In the genomic region with DNA sequence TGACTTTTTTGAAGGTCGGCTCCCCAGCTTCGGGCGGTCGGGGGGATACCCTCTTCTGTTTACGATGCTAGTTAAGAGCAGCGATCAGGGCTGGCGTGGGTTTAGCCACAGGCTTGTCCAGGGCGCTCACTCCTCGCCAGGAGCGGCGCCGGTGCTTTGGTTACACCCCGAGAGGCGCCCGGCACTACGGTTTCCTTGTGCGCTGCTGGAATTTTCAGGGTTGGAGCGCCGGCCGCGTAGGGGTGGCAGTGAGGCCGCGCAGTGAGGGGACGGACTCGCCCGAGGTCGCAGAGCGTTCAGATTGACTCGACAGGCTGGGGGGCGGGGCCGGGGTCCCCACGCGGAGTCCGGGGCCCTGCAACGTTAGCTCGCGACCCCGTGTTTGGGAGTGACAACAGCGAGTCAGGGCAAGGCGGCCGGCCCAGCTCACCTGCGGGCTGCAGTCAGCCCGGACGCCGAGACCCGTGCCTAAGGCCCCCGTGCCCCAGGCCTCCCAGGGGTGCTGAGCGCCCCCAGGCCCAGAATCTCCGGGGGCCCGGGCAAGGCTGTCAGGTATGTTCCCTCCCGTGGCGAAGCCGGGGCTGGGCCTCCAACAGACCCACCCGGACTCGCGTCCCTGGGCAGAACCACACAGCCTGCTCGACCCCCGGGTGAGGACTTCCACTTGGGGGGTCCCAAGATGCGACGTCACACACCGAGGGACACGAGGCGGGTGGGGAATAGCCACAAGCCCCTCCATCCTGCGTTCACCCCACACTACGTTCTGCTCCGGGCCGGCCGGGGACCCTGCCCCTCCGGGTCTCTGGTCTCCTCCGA, we compare ENCODE assay signal across 1 cellular context.
TF ChIP-seq lines count a peak whose summit lies in the region.

No MANE protein-coding gene starts in this region.

TF ChIP-seq in HepG2, 621 proteins besides CTCF, POLR2A, EP300 and RAD21 (continued from another document and continues in another):
- TF ChIP-seq PRPF4 (IDR thresholded peaks at IDR 0.05; ENCODE audit: low read depth, low read length, poor library complexity, severe bottlenecking): no peak
- no peak for TF ChIP-seq CHD2 (IDR thresholded peaks at IDR 0.05; ENCODE audit: low read depth, low read length)
- TF ChIP-seq PCBP2 (optimal IDR thresholded peaks at IDR 0.05; ENCODE audit: low read depth, low read length, poor library complexity, severe bottlenecking): no peak
- TF ChIP-seq ZNF746 (CRISPR knock-in tag; IDR thresholded peaks at IDR 0.05): no peak
- TF ChIP-seq, protein P1, sequence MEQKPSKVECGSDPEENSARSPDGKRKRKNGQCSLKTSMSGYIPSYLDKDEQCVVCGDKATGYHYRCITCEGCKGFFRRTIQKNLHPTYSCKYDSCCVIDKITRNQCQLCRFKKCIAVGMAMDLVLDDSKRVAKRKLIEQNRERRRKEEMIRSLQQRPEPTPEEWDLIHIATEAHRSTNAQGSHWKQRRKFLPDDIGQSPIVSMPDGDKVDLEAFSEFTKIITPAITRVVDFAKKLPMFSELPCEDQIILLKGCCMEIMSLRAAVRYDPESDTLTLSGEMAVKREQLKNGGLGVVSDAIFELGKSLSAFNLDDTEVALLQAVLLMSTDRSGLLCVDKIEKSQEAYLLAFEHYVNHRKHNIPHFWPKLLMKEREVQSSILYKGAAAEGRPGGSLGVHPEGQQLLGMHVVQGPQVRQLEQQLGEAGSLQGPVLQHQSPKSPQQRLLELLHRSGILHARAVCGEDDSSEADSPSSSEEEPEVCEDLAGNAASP (CRISPR knock-in tag; IDR thresholded peaks at IDR 0.05; ENCODE audit: borderline replicate concordance): no peak
- no peak for TF ChIP-seq ZNF34 (CRISPR knock-in tag; IDR thresholded peaks at IDR 0.05; ENCODE audit: borderline replicate concordance)
- no peak for TF ChIP-seq RARG (CRISPR knock-in tag; IDR thresholded peaks at IDR 0.05; ENCODE audit: low read depth)
- no peak for TF ChIP-seq POLR2G (IDR thresholded peaks at IDR 0.05; ENCODE audit: low read depth, low read length)
- peak; percentile 61; the same call in 1 of the 2 replicates for TF ChIP-seq ZBTB8A (CRISPR knock-in tag; IDR thresholded peaks at IDR 0.05; ENCODE audit: borderline replicate concordance, low read depth)
- peak; percentile 2; the same call in 1 of the 2 replicates for TF ChIP-seq CCDC6 (CRISPR knock-in tag; IDR thresholded peaks at IDR 0.05)
- TF ChIP-seq, protein P2, sequence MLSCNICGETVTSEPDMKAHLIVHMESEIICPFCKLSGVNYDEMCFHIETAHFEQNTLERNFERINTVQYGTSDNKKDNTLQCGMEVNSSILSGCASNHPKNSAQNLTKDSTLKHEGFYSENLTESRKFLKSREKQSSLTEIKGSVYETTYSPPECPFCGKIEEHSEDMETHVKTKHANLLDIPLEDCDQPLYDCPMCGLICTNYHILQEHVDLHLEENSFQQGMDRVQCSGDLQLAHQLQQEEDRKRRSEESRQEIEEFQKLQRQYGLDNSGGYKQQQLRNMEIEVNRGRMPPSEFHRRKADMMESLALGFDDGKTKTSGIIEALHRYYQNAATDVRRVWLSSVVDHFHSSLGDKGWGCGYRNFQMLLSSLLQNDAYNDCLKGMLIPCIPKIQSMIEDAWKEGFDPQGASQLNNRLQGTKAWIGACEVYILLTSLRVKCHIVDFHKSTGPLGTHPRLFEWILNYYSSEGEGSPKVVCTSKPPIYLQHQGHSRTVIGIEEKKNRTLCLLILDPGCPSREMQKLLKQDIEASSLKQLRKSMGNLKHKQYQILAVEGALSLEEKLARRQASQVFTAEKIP (CRISPR knock-in tag; IDR thresholded peaks at IDR 0.05; ENCODE audit: borderline replicate concordance): no peak
- TF ChIP-seq, protein P3, sequence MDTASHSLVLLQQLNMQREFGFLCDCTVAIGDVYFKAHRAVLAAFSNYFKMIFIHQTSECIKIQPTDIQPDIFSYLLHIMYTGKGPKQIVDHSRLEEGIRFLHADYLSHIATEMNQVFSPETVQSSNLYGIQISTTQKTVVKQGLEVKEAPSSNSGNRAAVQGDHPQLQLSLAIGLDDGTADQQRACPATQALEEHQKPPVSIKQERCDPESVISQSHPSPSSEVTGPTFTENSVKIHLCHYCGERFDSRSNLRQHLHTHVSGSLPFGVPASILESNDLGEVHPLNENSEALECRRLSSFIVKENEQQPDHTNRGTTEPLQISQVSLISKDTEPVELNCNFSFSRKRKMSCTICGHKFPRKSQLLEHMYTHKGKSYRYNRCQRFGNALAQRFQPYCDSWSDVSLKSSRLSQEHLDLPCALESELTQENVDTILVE (CRISPR knock-in tag; IDR thresholded peaks at IDR 0.05): peak; percentile 63; the same call in 1 of the 2 replicates
- 0 out of 2 replicates have a peak, but pooled peaks have one; percentile 73 for TF ChIP-seq ZNF879 (CRISPR knock-in tag; IDR thresholded peaks at IDR 0.05)
- peak; percentile 63 for TF ChIP-seq AGO2 (optimal IDR thresholded peaks at IDR 0.05; ENCODE audit: low read depth, low read length)
- no peak for TF ChIP-seq HDAC6 (IDR thresholded peaks at IDR 0.05; ENCODE audit: low read depth, low read length)
- TF ChIP-seq MEIS1 (CRISPR knock-in tag; IDR thresholded peaks at IDR 0.05; ENCODE audit: borderline replicate concordance): no peak; the same call in 1 of the 2 replicates
- TF ChIP-seq NR2C2 (CRISPR knock-in tag; IDR thresholded peaks at IDR 0.05; ENCODE audit: borderline replicate concordance): no peak; the same call in 1 of the 2 replicates
- peak; percentile 23; the same call in 1 of the 2 replicates for TF ChIP-seq ELF3 (CRISPR knock-in tag; IDR thresholded peaks at IDR 0.05)
- peak; percentile 84; the same call in 1 of the 2 replicates for TF ChIP-seq TOPORS (CRISPR knock-in tag; IDR thresholded peaks at IDR 0.05)
- TF ChIP-seq ZNF772 (CRISPR knock-in tag; IDR thresholded peaks at IDR 0.05): 0 out of 2 replicates have a peak, but pooled peaks have one; percentile 20
- TF ChIP-seq KLF12 (CRISPR knock-in tag; IDR thresholded peaks at IDR 0.05; ENCODE audit: borderline replicate concordance): peak; percentile 26; the same call in 1 of the 2 replicates
- TF ChIP-seq HNRNPL (IDR thresholded peaks at IDR 0.05; ENCODE audit: low read depth, low read length): 0 out of 2 replicates have a peak, but pooled peaks have one; percentile 13
- TF ChIP-seq, protein P4, sequence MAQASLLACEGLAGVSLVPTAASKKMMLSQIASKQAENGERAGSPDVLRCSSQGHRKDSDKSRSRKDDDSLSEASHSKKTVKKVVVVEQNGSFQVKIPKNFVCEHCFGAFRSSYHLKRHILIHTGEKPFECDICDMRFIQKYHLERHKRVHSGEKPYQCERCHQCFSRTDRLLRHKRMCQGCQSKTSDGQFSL (CRISPR knock-in tag; IDR thresholded peaks at IDR 0.05): no peak
- no peak for TF ChIP-seq ZNF496 (CRISPR knock-in tag; IDR thresholded peaks at IDR 0.05; ENCODE audit: insufficient replicate concordance)
- peak; percentile 59 for TF ChIP-seq ZMAT3 (CRISPR knock-in tag; conservative IDR thresholded peaks at IDR 0.05)
- no peak for TF ChIP-seq MTA1 (CRISPR knock-in tag; IDR thresholded peaks at IDR 0.05; ENCODE audit: borderline replicate concordance)
- no peak for TF ChIP-seq ATAD3A (CRISPR knock-in tag; IDR thresholded peaks at IDR 0.05)
- TF ChIP-seq MIXL1 (CRISPR knock-in tag; IDR thresholded peaks at IDR 0.05): no peak
- TF ChIP-seq ZNF839 (CRISPR knock-in tag; IDR thresholded peaks at IDR 0.05; ENCODE audit: borderline replicate concordance): no peak
- TF ChIP-seq ZNF850 (CRISPR knock-in tag; conservative IDR thresholded peaks at IDR 0.05): peak; percentile 35; the same call in 1 of the 2 replicates
- TF ChIP-seq ZZZ3 (CRISPR knock-in tag; IDR thresholded peaks at IDR 0.05; ENCODE audit: borderline replicate concordance): no peak
- TF ChIP-seq ZNF205 (CRISPR knock-in tag; IDR thresholded peaks at IDR 0.05): 0 out of 2 replicates have a peak, but pooled peaks have one; percentile 18
- 0 out of 2 replicates have a peak, but pooled peaks have one; percentile 26 for TF ChIP-seq ZNF138 (CRISPR knock-in tag; IDR thresholded peaks at IDR 0.05; ENCODE audit: low read depth)
- TF ChIP-seq, protein P5, sequence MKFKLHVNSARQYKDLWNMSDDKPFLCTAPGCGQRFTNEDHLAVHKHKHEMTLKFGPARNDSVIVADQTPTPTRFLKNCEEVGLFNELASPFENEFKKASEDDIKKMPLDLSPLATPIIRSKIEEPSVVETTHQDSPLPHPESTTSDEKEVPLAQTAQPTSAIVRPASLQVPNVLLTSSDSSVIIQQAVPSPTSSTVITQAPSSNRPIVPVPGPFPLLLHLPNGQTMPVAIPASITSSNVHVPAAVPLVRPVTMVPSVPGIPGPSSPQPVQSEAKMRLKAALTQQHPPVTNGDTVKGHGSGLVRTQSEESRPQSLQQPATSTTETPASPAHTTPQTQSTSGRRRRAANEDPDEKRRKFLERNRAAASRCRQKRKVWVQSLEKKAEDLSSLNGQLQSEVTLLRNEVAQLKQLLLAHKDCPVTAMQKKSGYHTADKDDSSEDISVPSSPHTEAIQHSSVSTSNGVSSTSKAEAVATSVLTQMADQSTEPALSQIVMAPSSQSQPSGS (CRISPR knock-in tag; IDR thresholded peaks at IDR 0.05): no peak; the same call in 1 of the 2 replicates
- TF ChIP-seq ZNF629 (CRISPR knock-in tag; conservative IDR thresholded peaks at IDR 0.05): no peak
- no peak for TF ChIP-seq MIER3 (CRISPR knock-in tag; IDR thresholded peaks at IDR 0.05; ENCODE audit: borderline replicate concordance)
- no peak for TF ChIP-seq FOXK2 (IDR thresholded peaks at IDR 0.05)
- TF ChIP-seq, protein P6, sequence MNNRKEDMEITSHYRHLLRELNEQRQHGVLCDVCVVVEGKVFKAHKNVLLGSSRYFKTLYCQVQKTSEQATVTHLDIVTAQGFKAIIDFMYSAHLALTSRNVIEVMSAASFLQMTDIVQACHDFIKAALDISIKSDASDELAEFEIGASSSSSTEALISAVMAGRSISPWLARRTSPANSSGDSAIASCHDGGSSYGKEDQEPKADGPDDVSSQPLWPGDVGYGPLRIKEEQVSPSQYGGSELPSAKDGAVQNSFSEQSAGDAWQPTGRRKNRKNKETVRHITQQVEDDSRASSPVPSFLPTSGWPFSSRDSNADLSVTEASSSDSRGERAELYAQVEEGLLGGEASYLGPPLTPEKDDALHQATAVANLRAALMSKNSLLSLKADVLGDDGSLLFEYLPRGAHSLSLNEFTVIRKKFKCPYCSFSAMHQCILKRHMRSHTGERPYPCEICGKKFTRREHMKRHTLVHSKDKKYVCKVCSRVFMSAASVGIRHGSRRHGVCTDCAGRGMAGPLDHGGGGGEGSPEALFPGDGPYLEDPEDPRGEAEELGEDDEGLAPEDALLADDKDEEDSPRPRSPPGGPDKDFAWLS (CRISPR knock-in tag; IDR thresholded peaks at IDR 0.05; ENCODE audit: borderline replicate concordance): no peak
- TF ChIP-seq, protein P7, sequence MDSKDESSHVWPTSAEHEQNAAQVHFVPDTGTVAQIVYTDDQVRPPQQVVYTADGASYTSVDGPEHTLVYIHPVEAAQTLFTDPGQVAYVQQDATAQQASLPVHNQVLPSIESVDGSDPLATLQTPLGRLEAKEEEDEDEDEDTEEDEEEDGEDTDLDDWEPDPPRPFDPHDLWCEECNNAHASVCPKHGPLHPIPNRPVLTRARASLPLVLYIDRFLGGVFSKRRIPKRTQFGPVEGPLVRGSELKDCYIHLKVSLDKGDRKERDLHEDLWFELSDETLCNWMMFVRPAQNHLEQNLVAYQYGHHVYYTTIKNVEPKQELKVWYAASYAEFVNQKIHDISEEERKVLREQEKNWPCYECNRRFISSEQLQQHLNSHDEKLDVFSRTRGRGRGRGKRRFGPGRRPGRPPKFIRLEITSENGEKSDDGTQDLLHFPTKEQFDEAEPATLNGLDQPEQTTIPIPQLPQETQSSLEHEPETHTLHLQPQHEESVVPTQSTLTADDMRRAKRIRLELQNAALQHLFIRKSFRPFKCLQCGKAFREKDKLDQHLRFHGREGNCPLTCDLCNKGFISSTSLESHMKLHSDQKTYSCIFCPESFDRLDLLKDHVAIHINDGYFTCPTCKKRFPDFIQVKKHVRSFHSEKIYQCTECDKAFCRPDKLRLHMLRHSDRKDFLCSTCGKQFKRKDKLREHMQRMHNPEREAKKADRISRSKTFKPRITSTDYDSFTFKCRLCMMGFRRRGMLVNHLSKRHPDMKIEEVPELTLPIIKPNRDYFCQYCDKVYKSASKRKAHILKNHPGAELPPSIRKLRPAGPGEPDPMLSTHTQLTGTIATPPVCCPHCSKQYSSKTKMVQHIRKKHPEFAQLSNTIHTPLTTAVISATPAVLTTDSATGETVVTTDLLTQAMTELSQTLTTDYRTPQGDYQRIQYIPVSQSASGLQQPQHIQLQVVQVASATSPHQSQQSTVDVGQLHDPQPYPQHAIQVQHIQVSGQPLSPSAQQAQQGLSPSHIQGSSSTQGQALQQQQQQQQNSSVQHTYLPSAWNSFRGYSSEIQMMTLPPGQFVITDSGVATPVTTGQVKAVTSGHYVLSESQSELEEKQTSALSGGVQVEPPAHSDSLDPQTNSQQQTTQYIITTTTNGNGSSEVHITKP (CRISPR knock-in tag; IDR thresholded peaks at IDR 0.05; ENCODE audit: low read depth): peak; percentile 44; the same call in 1 of the 2 replicates
- TF ChIP-seq, protein P8, sequence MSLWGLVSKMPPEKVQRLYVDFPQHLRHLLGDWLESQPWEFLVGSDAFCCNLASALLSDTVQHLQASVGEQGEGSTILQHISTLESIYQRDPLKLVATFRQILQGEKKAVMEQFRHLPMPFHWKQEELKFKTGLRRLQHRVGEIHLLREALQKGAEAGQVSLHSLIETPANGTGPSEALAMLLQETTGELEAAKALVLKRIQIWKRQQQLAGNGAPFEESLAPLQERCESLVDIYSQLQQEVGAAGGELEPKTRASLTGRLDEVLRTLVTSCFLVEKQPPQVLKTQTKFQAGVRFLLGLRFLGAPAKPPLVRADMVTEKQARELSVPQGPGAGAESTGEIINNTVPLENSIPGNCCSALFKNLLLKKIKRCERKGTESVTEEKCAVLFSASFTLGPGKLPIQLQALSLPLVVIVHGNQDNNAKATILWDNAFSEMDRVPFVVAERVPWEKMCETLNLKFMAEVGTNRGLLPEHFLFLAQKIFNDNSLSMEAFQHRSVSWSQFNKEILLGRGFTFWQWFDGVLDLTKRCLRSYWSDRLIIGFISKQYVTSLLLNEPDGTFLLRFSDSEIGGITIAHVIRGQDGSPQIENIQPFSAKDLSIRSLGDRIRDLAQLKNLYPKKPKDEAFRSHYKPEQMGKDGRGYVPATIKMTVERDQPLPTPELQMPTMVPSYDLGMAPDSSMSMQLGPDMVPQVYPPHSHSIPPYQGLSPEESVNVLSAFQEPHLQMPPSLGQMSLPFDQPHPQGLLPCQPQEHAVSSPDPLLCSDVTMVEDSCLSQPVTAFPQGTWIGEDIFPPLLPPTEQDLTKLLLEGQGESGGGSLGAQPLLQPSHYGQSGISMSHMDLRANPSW (CRISPR knock-in tag; IDR thresholded peaks at IDR 0.05; ENCODE audit: borderline replicate concordance): no peak
- TF ChIP-seq, protein P9, sequence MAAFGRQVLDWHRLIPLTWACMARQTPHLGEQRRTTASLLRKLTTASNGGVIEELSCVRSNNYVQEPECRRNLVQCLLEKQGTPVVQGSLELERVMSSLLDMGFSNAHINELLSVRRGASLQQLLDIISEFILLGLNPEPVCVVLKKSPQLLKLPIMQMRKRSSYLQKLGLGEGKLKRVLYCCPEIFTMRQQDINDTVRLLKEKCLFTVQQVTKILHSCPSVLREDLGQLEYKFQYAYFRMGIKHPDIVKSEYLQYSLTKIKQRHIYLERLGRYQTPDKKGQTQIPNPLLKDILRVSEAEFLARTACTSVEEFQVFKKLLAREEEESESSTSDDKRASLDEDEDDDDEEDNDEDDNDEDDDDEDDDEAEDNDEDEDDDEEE (CRISPR knock-in tag; IDR thresholded peaks at IDR 0.05): no peak
